In genomic region chr18:58310517-58310916, GRCh38 we compare ENCODE assay signal across 8 cellular contexts.
DNase-seq lines count a peak whose midpoint lies in the region; ATAC-seq and TF ChIP-seq lines count a peak whose summit lies in the region.

No MANE protein-coding gene starts in this region.

- H3K27me3 ChIP-seq in CD8-positive, alpha-beta T cell (ENCODE audit: insufficient read depth, low read length), result no peaks in the 10 kb centered on the region
- no peaks in the 10 kb centered on the region for H3K27me3 ChIP-seq in mucosa of rectum (ENCODE audit: control insufficient read depth in 2 of 2, insufficient read depth in 2 of 2, low read length in 2 of 2)

- H3K9me3 ChIP-seq in CD8-positive, alpha-beta T cell (ENCODE audit: low read length), result no peaks in the 10 kb centered on the region
- peaks cover 2 to 3% of the 10 kb centered on the region in 2 donors for H3K9me3 ChIP-seq in mucosa of rectum (ENCODE audit: control insufficient read depth in 2 of 2, low read length in 2 of 2)

- ATAC-seq in CD8-positive, alpha-beta T cell, result peak; percentile 72

- peak overlapping the region; percentile 9 for H3K27ac ChIP-seq in CD8-positive, alpha-beta T cell (ENCODE audit: low read depth, low read length)
- H3K27ac ChIP-seq in mucosa of rectum (ENCODE audit: low read depth in 2 of 2, low read length in 2 of 2), result peak overlapping the region; percentile 77 to 87

- no peaks in the 10 kb centered on the region for H3K27me3 Mint-ChIP-seq in CD8-positive, alpha-beta T cell (ENCODE audit: low read depth)
- H3K27me3 Mint-ChIP-seq in glutamatergic neuron (ENCODE audit: unreplicated experiment), result peaks cover 1% of the 10 kb centered on the region

- H3K36me3 Mint-ChIP-seq in CD8-positive, alpha-beta T cell, result no peaks in the 10 kb centered on the region
- H3K36me3 Mint-ChIP-seq in glutamatergic neuron (ENCODE audit: unreplicated experiment), result peaks cover 4% of the 10 kb centered on the region

- peaks cover 3% of the 10 kb centered on the region for H3K9me3 Mint-ChIP-seq in CD8-positive, alpha-beta T cell
- peaks cover 10% of the 10 kb centered on the region for H3K9me3 Mint-ChIP-seq in glutamatergic neuron (ENCODE audit: unreplicated experiment)

- TF ChIP-seq CTCF in CD8-positive, alpha-beta T cell (IDR thresholded peaks at IDR 0.05), result no peak
- TF ChIP-seq CTCF in glutamatergic neuron (IDR thresholded peaks at IDR 0.05; ENCODE audit: partially characterized antibody, unreplicated experiment), result no peak

- intact Hi-C loops in CD8-positive, alpha-beta T cell (cut with DNase I, micrococcal nuclease), result no loop called here

- peak overlapping the region; percentile 27 for H3K4me3 ChIP-seq in CD8-positive, alpha-beta T cell (ENCODE audit: low read depth, low read length)
- peak overlapping the region in 1 of 2 donors; percentile 8 for H3K4me3 ChIP-seq in mucosa of rectum (ENCODE audit: low read length in 2 of 2)

- H3K4me1 ChIP-seq in CD8-positive, alpha-beta T cell (ENCODE audit: insufficient read depth, low read length), result peaks cover 47% of the 10 kb centered on the region
- H3K4me1 ChIP-seq in mucosa of rectum (ENCODE audit: control insufficient read depth in 2 of 2, insufficient read depth in 2 of 2, low read length in 2 of 2), result peaks cover 27 to 57% of the 10 kb centered on the region in 2 donors

- H3K4me3 Mint-ChIP-seq in CD8-positive, alpha-beta T cell, result peak overlapping the region; percentile 58
- no peak overlapping the region for H3K4me3 Mint-ChIP-seq in glutamatergic neuron (ENCODE audit: unreplicated experiment)

- POLR2A ChIA-PET in CD8-positive, alpha-beta T cell (lab: Charles Lee), result no interaction called here

- H3K9ac ChIP-seq in mucosa of rectum (ENCODE audit: low read depth in 1 of 2, low read length in 2 of 2), result peak overlapping the region in 1 of 2 donors; percentile 53

- peak overlapping the region; percentile 82 for H3K27ac Mint-ChIP-seq in CD8-positive, alpha-beta T cell
- H3K27ac Mint-ChIP-seq in glutamatergic neuron (ENCODE audit: unreplicated experiment), result no peak overlapping the region

- CTCF ChIA-PET in CD8-positive, alpha-beta T cell (lab: Charles Lee), result no interaction called here

- no peak for TF ChIP-seq POLR2A in erythroblast (IDR thresholded peaks at IDR 0.05; ENCODE audit: low read length)

- peaks cover 42% of the 10 kb centered on the region for H3K4me1 Mint-ChIP-seq in CD8-positive, alpha-beta T cell (ENCODE audit: low read depth)
- peaks cover 42% of the 10 kb centered on the region for H3K4me1 Mint-ChIP-seq in glutamatergic neuron (ENCODE audit: low read depth, unreplicated experiment)

- no peaks in the 10 kb centered on the region for H3K36me3 ChIP-seq in CD8-positive, alpha-beta T cell (ENCODE audit: insufficient read depth, low read length)
- peaks cover 3 to 4% of the 10 kb centered on the region in 2 donors for H3K36me3 ChIP-seq in mucosa of rectum (ENCODE audit: control insufficient read depth in 2 of 2, insufficient read depth in 2 of 2, low read length in 2 of 2)

- DNase-seq in CD8-positive, alpha-beta T cell, result peak in 6 of 7 experiments; percentile 2 to 60 (median 32)
- peak; percentile 58 for DNase-seq in NCI-H2029 (lab: John Stamatoyannopoulos, UW)
- DNase-seq in astrocyte of the hippocampus (ENCODE audit: low read depth, low spot score), result peak; percentile 75
- no peak for DNase-seq in erythroblast (lab: John Stamatoyannopoulos, UW)
- DNase-seq in glutamatergic neuron, result no peak
- DNase-seq in NCI-H1436 (lab: John Stamatoyannopoulos, UW), result no peak
- no peak for DNase-seq in midbrain (lab: John Stamatoyannopoulos, UW)

Comparison
In these comparisons a context has a peak if more than half of its experiments do, and no peak if none do; other contexts are left out.
1. DNase-seq: peak in CD8-positive, alpha-beta T cell (6 of 7), NCI-H2029 (single experiment) and astrocyte of the hippocampus (single experiment); none in erythroblast (0 of 2), glutamatergic neuron (single experiment), NCI-H1436 (single experiment) and midbrain (single experiment).